Comparison of ENCODE assay signal across 28 cellular contexts in genomic region chr10:75446508-75446907, GRCh38. TPM values are rescaled to one million over a fixed set of nuclear protein-coding genes. Genes with fewer than 3 reads are reported as not detected.
A peak's percentile ranks its signal among the peaks of the same experiment; 100 is the strongest.
DNase-seq lines count a peak whose midpoint lies in the region; ATAC-seq, FAIRE-seq and TF ChIP-seq lines count a peak whose summit lies in the region.
"Had no signal": no experiment of that assay in that cellular context is flagged by ENCODE, and none has a peak within 500 bp of the region (broad histone marks: within the 10 kb centered on the region; RNA-seq: fewer than 3 reads in every experiment).

No MANE protein-coding gene starts in this region.

- FAIRE-seq in K562 (lab: Jason Lieb, UNC): no peak
- FAIRE-seq: A204.1, GM12878, GM12892, GM18507 had no signal

- intact Hi-C loops in K562 (cut with micrococcal nuclease): no loop called here

- no peaks in the 10 kb centered on the region for H3K9me3 ChIP-seq in HEK293 (ENCODE audit: control insufficient read depth, insufficient read depth, low read depth, low read length)
- peaks cover 6% of the 10 kb centered on the region for H3K9me3 ChIP-seq in K562 (replicated peaks; ENCODE audit: control insufficient read depth, insufficient read depth, low read depth, low read length)

- ATAC-seq in K562 (no peak), GM19463 (IDR thresholded peaks at IDR 0.05; ENCODE audit: unreplicated experiment) (no peak)
- ATAC-seq: GM12878 had no signal

- H3K36me3 ChIP-seq in HEK293 (ENCODE audit: control insufficient read depth in 2 of 2, insufficient read depth in 1 of 2, low read length in 2 of 2) (no peaks in the 10 kb centered on the region), K562 (ENCODE audit: control insufficient read depth, insufficient read depth, low read length) (no peaks in the 10 kb centered on the region)
- H3K36me3 ChIP-seq: BE2C, BLaER1 had no signal

- TF ChIP-seq EP300 in K562 (IDR thresholded peaks at IDR 0.05; ENCODE audit: low read length): no peak

- H3K9me1 ChIP-seq in K562 (ENCODE audit: control insufficient read depth, insufficient read depth, low read length): no peaks in the 10 kb centered on the region

- no peak overlapping the region for H3K4me3 ChIP-seq in HEK293 (ENCODE audit: low read depth, low read length)
- H3K4me3 ChIP-seq in K562: no peak overlapping the region
- H3K4me3 ChIP-seq: BLaER1, GM12878 had no signal

- WGBS in K562 (ENCODE audit: insufficient coverage, low coverage, missing lambda C conversion rate): 0% methylated on average over 1 of the region's 1 CpG

- no peaks in the 10 kb centered on the region for H3K79me2 ChIP-seq in K562 (ENCODE audit: control insufficient read depth, insufficient read depth, low read length)

- POLR2A ChIA-PET in HEK293 (lab: Yijun Ruan, JAX): interaction anchor here (0.6 kb wide), 1 partner anchor 19 kb away, joined by 3 read pairs; no protein-coding TSS in a partner anchor
- POLR2A ChIA-PET in K562 (lab: Yijun Ruan, JAX): interaction anchor here (0.6 kb wide), 1 partner anchor 655 kb away, joined by 4 read pairs; no protein-coding TSS in a partner anchor

- H4K20me1 ChIP-seq in K562 (replicated peaks; ENCODE audit: control insufficient read depth, insufficient read depth, low read length): no peaks in the 10 kb centered on the region
- H4K20me1 ChIP-seq: BLaER1 had no signal

- in situ Hi-C loops in K562 (cut with MboI): no loop called here

- BruUV-seq in K562 (replicated peaks; lab: Mats Ljungman, UMichigan): no TSS peak

- TF ChIP-seq RAD21 in K562 (CRISPR knock-in tag; conservative IDR thresholded peaks at IDR 0.05 in 1 of 2, IDR thresholded peaks at IDR 0.05 in 1 of 2): no peak

- no peak overlapping the region for H2AFZ ChIP-seq in K562 (ENCODE audit: low read depth, low read length)

- no peak for TF ChIP-seq POLR2A in K562 (conservative IDR thresholded peaks at IDR 0.05)

- H3K4me2 ChIP-seq in K562 (ENCODE audit: insufficient read depth, low read length): no peak overlapping the region
- H3K4me2 ChIP-seq: BLaER1 had no signal

- H3K27me3 ChIP-seq in K562 (ENCODE audit: control insufficient read depth in 2 of 2, insufficient read depth in 2 of 2, low read length in 2 of 2): peaks cover 4 to 12% of the 10 kb centered on the region in 2 experiments; a peak in 3 of 5 replicates
- H3K27me3 ChIP-seq: BE2C, BLaER1 had no signal

- TF ChIP-seq CTCF in HEK293 (tag by site-specific recombination; IDR thresholded peaks at IDR 0.05) (no peak), K562 (IDR thresholded peaks at IDR 0.05 in 2 of 3, conservative IDR thresholded peaks at IDR 0.05 in 1 of 3; ENCODE audit: insufficient read depth in 2 of 3, low read depth in 1 of 3, low read length in 3 of 3) (no peak)

- no peak overlapping the region for H3K27ac ChIP-seq in HEK293 (ENCODE audit: extremely low read depth, low read depth, low read length)
- H3K27ac ChIP-seq in K562 (ENCODE audit: extremely low read depth, low read depth, low read length): no peak overlapping the region
- H3K27ac ChIP-seq: BLaER1 had no signal

- peaks cover 13% of the 10 kb centered on the region for H3K4me1 ChIP-seq in HEK293 (ENCODE audit: control insufficient read depth, insufficient read depth, low read length)
- H3K4me1 ChIP-seq in K562 (replicated peaks in 1 of 2; ENCODE audit: control insufficient read depth in 2 of 2, insufficient read depth in 2 of 2, low read length in 2 of 2): no peaks in the 10 kb centered on the region
- H3K4me1 ChIP-seq: BE2C, BLaER1 had no signal

- DNase-seq in K562 (ENCODE audit: extremely low read depth in 1 of 4, low spot score in 3 of 4) (no peak), islet precursor cell (peak; percentile 4), H4 (ENCODE audit: low spot score) (no peak)
- DNase-seq: 8988T; ACHN; BE2C; C1 segment of cervical spinal cord; CD4-positive, alpha-beta memory T cell; CD4-positive, CD25-positive, alpha-beta regulatory T cell; CD8-positive, alpha-beta memory T cell; COR-L47; DMS 273 treated with DMSO at 0.1 percent for 48 hours; DMS153; DMS53; DMS79; DND-41; EL; GDM1 had no signal

- no peak overlapping the region for H3K9ac ChIP-seq in K562 (ENCODE audit: insufficient read depth in 1 of 2, low read depth in 2 of 2, low read length in 2 of 2)
- H3K9ac ChIP-seq: BLaER1 had no signal

- CTCF ChIA-PET in HEK293 (lab: Yijun Ruan, JAX) (no interaction called here), K562 (lab: Yijun Ruan, JAX; ENCODE audit: low intra/inter-chr PET ratio) (interaction anchor here (0.6 kb wide), 1 partner anchor 410 kb away, joined by 5 read pairs; no protein-coding TSS in a partner anchor)

TF ChIP-seq in HEK293, 187 proteins besides CTCF, POLR2A, EP300 and RAD21:
- no peak for TF ChIP-seq ZNF529 (tag by site-specific recombination; IDR thresholded peaks at IDR 0.05; ENCODE audit: insufficient replicate concordance)
- peak; percentile 75 for TF ChIP-seq SETDB1 (IDR thresholded peaks at IDR 0.05; ENCODE audit: insufficient read length, low read length)
TF ChIP-seq in HEK293: peak in this region for 1.

TF ChIP-seq in K562, 482 proteins besides CTCF, POLR2A, EP300 and RAD21:
- TF ChIP-seq ZNF12 (CRISPR knock-in tag; IDR thresholded peaks at IDR 0.05) (peak; percentile 89; the same call in 1 of the 2 replicates), RBFOX2 (IDR thresholded peaks at IDR 0.05; ENCODE audit: low read depth, low read length) (no peak)

RNA-seq across cellular contexts. Expression of gene LRMDA, which starts 15.1 kb away (rescaled TPM):
- not detected in 2 replicates for total RNA-seq in K562 (2011; cell fraction: chromatin; rRNA removed; ENCODE audit: low replicate concordance)
- not detected in 2 replicates for total RNA-seq in K562 (2011; cell fraction: nucleolus; rRNA removed)
- not detected in 2 replicates for total RNA-seq in K562 (2011; cell fraction: nucleoplasm; rRNA removed)
- not detected in 2 replicates for total RNA-seq in K562 (2014; rRNA removed)
- total RNA-seq in K562 (2014; rRNA removed; fragmentation: Illumina TruSeq; extraction: Trizol): not detected in 2 replicates
- total RNA-seq in K562 (2015; rRNA removed; fragmentation: Illumina TruSeq; extraction: Trizol): 0.25 and 0.26 TPM in 2 replicates
- not detected in 2 replicates for total RNA-seq in K562 (2021)
- not detected in 2 replicates for polyA plus RNA-seq in K562 (2011; rRNA removed)
- polyA plus RNA-seq in K562 (2011; cell fraction: cytosol; rRNA removed): not detected in 2 replicates
- polyA plus RNA-seq in K562 (2011; cell fraction: nucleus; rRNA removed): not detected in 2 replicates
- polyA plus RNA-seq in K562 (2012): 2.2 TPM in 1 of 2 replicates, not detected in the other
- polyA plus RNA-seq in K562 (2014; fragmentation: Illumina TruSeq; extraction: Trizol): not detected in 2 replicates
- polyA plus RNA-seq in K562 (2014; fragmentation: Nextera tagmentation; extraction: Ambion mirVana): not detected
- not detected in 2 replicates for polyA plus RNA-seq in K562 (2014; rRNA removed)
- not detected in 2 replicates for polyA minus RNA-seq in K562 (2011; rRNA and poly(A)+ RNA removed)
- polyA minus RNA-seq in K562 (2011; cell fraction: cytosol; rRNA and poly(A)+ RNA removed): not detected in 2 replicates
- not detected in 2 replicates for polyA minus RNA-seq in K562 (2011; cell fraction: nucleus; rRNA and poly(A)+ RNA removed)
- 0.10 TPM in 1 of 2 replicates, not detected in the other for total RNA-seq in H4 (2014; rRNA removed; shearing (Covaris generic))
- total RNA-seq: A673; CD4-positive, alpha-beta memory T cell; CD8-positive, alpha-beta memory T cell; Daoy; G401 had no signal
- polyA plus RNA-seq: CD4-positive, alpha-beta memory T cell; CD4-positive, CD25-positive, alpha-beta regulatory T cell; CD8-positive, alpha-beta memory T cell had no signal

RNA-seq across cellular contexts. Expression of gene ZNF503, which starts 44.9 kb away (rescaled TPM):
- total RNA-seq in K562 (2011; cell fraction: chromatin; rRNA removed; ENCODE audit: low replicate concordance): not detected in 2 replicates
- not detected in 2 replicates for total RNA-seq in K562 (2011; cell fraction: nucleolus; rRNA removed)
- not detected in 2 replicates for total RNA-seq in K562 (2011; cell fraction: nucleoplasm; rRNA removed)
- total RNA-seq in K562 (2014; rRNA removed): not detected in 2 replicates
- total RNA-seq in K562 (2014; rRNA removed; fragmentation: Illumina TruSeq; extraction: Trizol): not detected in 2 replicates
- total RNA-seq in K562 (2015; rRNA removed; fragmentation: Illumina TruSeq; extraction: Trizol): not detected in 2 replicates
- total RNA-seq in K562 (2021): 0.20 TPM in 1 of 2 replicates, not detected in the other
- not detected in 2 replicates for polyA plus RNA-seq in K562 (2011; rRNA removed)
- not detected in 2 replicates for polyA plus RNA-seq in K562 (2011; cell fraction: cytosol; rRNA removed)
- not detected in 2 replicates for polyA plus RNA-seq in K562 (2011; cell fraction: nucleus; rRNA removed)
- polyA plus RNA-seq in K562 (2012): 0.05 and 0.07 TPM in 2 replicates
- polyA plus RNA-seq in K562 (2014; fragmentation: Illumina TruSeq; extraction: Trizol): not detected in 2 replicates
- not detected for polyA plus RNA-seq in K562 (2014; fragmentation: Nextera tagmentation; extraction: Ambion mirVana)
- polyA plus RNA-seq in K562 (2014; rRNA removed): not detected in 2 replicates
- not detected in 2 replicates for polyA minus RNA-seq in K562 (2011; rRNA and poly(A)+ RNA removed)
- not detected in 2 replicates for polyA minus RNA-seq in K562 (2011; cell fraction: cytosol; rRNA and poly(A)+ RNA removed)
- 0.13 TPM in 1 of 2 replicates, not detected in the other for polyA minus RNA-seq in K562 (2011; cell fraction: nucleus; rRNA and poly(A)+ RNA removed)
- total RNA-seq in H4 (2014; rRNA removed; shearing (Covaris generic)): 3.4 and 3.7 TPM in 2 replicates
- total RNA-seq: CD4-positive, CD25-positive, alpha-beta regulatory T cell had no signal
- polyA plus RNA-seq: CD4-positive, alpha-beta memory T cell; CD4-positive, CD25-positive, alpha-beta regulatory T cell; CD8-positive, alpha-beta memory T cell had no signal

Comparison
In these comparisons a context has a peak if more than half of its experiments do, and no peak if none do; other contexts are left out.
1. Of the 44 proteins assayed by ChIP-seq in both K562 and HEK293: peak only in K562: none; only in HEK293: SETDB1; in both: none; in neither: 43.